ENCODE assay signal across 12 cellular contexts in the genomic region with DNA sequence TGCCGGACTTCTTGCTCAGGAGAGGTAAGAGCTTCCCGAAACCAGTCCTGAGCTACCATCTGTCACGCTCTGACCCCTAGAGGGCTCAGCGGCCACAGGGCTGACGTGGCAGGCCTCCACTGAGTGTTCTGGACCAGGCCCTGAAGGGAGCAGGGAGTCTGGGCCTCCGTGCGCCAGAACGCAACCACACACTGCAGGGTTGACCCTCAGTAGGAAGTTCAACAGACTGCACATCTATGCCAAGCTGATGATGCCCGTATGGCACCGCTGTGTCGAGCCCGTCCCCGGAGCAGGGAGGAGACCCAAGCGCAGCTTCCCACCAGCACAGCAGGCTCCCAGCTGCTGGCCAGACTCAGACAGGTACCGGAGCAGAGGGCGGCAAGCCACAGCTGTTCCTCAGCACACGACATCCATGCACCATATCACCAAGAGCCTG. TPM values are rescaled to one million over a fixed set of nuclear protein-coding genes. Genes with fewer than 3 reads are reported as not detected.
DNase-seq lines count a peak whose midpoint lies in the region; ATAC-seq, FAIRE-seq and TF ChIP-seq lines count a peak whose summit lies in the region.
"Had no signal": no experiment of that assay in that cellular context is flagged by ENCODE, and none has a peak within 500 bp of the region (broad histone marks: within the 10 kb centered on the region; RNA-seq: fewer than 3 reads in every experiment).

No MANE protein-coding gene starts in this region.

- TF ChIP-seq CTCF in H1 (IDR thresholded peaks at IDR 0.05; ENCODE audit: control extremely low read depth in 1 of 3, insufficient read depth in 1 of 3, low read depth in 1 of 3, low read length in 3 of 3) (peak in 2 of 3 experiments; percentile 45 to 50; a peak in 3 of 4 replicates), A673 (conservative IDR thresholded peaks at IDR 0.05; ENCODE audit: low read depth, low read length) (no peak)

- no peaks in the 10 kb centered on the region for H4K20me1 ChIP-seq in H1 (replicated peaks in 1 of 2; ENCODE audit: control insufficient read depth in 1 of 2, insufficient read depth in 2 of 2, low read length in 2 of 2)

- H4K91ac ChIP-seq in H1 (replicated peaks; ENCODE audit: insufficient read length, low read length), result no peak overlapping the region

- ATAC-seq in HG02623 (IDR thresholded peaks at IDR 0.05; ENCODE audit: unreplicated experiment), result no peak

- no peak overlapping the region for H2BK5ac ChIP-seq in H1 (ENCODE audit: low read depth, low read length)

- H3K4ac ChIP-seq in H1 (replicated peaks; ENCODE audit: insufficient read length, low read depth, low read length), result no peak overlapping the region

- H4K5ac ChIP-seq in H1 (ENCODE audit: insufficient read length, low read depth, low read length), result no peak overlapping the region

- peaks cover 0 to 4% (median 0%) of the 10 kb centered on the region in 4 experiments; a peak in 1 of 7 replicates for H3K4me1 ChIP-seq in H1 (replicated peaks in 1 of 4; ENCODE audit: control insufficient read depth in 3 of 4, insufficient read depth in 4 of 4, low read length in 3 of 4)
- H3K4me1 ChIP-seq in A673 (ENCODE audit: insufficient read depth, low read length, poor library complexity, severe bottlenecking), result no peaks in the 10 kb centered on the region
- H3K4me1 ChIP-seq: Caco-2 had no signal

- no peak overlapping the region for H3K9ac ChIP-seq in H1 (replicated peaks in 1 of 4; ENCODE audit: extremely low read depth in 1 of 4, low read depth in 3 of 4, low read length in 3 of 4)

- no peak for TF ChIP-seq EP300 in H1 (IDR thresholded peaks at IDR 0.05; ENCODE audit: borderline replicate concordance in 1 of 2, low read depth in 2 of 2, low read length in 2 of 2)

- no peak for TF ChIP-seq POLR2A in H1 (IDR thresholded peaks at IDR 0.05; ENCODE audit: control extremely low read depth in 1 of 2, low read depth in 2 of 2, low read length in 2 of 2)

- H3K36me3 ChIP-seq in H1 (ENCODE audit: control insufficient read depth in 2 of 4, insufficient read depth in 4 of 4, low read length in 3 of 4), result no peaks in the 10 kb centered on the region
- H3K36me3 ChIP-seq in A673 (ENCODE audit: insufficient read depth, low read length, poor library complexity, severe bottlenecking), result no peaks in the 10 kb centered on the region

- intact Hi-C loops in posterior cingulate gyrus (cut with DNase I) (no loop called here), A673 (cut with micrococcal nuclease; ENCODE audit: unreplicated experiment) (no loop called here)

- BruUV-seq in A673 (replicated peaks; lab: Mats Ljungman, UMichigan), result no TSS peak

- POLR2A ChIA-PET in H1 (lab: Charles Lee; ENCODE audit: partially characterized antibody) (no interaction called here), A673 (lab: Charles Lee; ENCODE audit: low non-redundant PET) (no interaction called here)

- no peak overlapping the region for H2AFZ ChIP-seq in H1 (ENCODE audit: low read length)

- DNase-seq in ELR (ENCODE audit: low read depth) (peak; percentile 24), NCI-H1694 (lab: John Stamatoyannopoulos, UW) (peak; percentile 58), H1 (ENCODE audit: low read depth in 1 of 2, low spot score in 2 of 2) (peak in 1 of 2 experiments; percentile 48), posterior cingulate gyrus (peak in 8 of 10 donors; percentile 1 to 82 (median 8)), NOMO-1 treated with dmso at 0.1 percent for 144 hours (lab: John Stamatoyannopoulos, UW; ENCODE audit: unreplicated experiment) (no peak), A673 (ENCODE audit: low spot score) (no peak), DMS153 (lab: John Stamatoyannopoulos, UW) (no peak)
- DNase-seq: erythroblast, NCI-H2081 had no signal

- no peak overlapping the region for H2BK15ac ChIP-seq in H1 (ENCODE audit: low read length)

- no peaks in the 10 kb centered on the region for H3K23me2 ChIP-seq in H1 (ENCODE audit: low read depth, low read length)

- no peak overlapping the region for H2BK12ac ChIP-seq in H1 (ENCODE audit: low read depth, low read length)

- H2BK120ac ChIP-seq in H1 (replicated peaks; ENCODE audit: low read depth, low read length), result no peak overlapping the region

- H2BK20ac ChIP-seq in H1 (ENCODE audit: low read length), result no peak overlapping the region

- H3K56ac ChIP-seq in H1 (replicated peaks; ENCODE audit: insufficient read length, low read depth, low read length), result no peak overlapping the region

- CTCF ChIA-PET in H1 (lab: Charles Lee; ENCODE audit: partially characterized antibody), result interaction anchor here (0.7 to 4.3 kb wide), 10 partner anchors 8 to 140 kb away, joined by 3 to 22 read pairs (median 4); no protein-coding TSS in a partner anchor
- CTCF ChIA-PET in A673 (lab: Charles Lee), result no interaction called here

- no peaks in the 10 kb centered on the region for H3K9me3 ChIP-seq in H1 (ENCODE audit: insufficient read depth in 2 of 2, low read depth in 1 of 2, low read length in 1 of 2)
- H3K9me3 ChIP-seq in A673 (ENCODE audit: low read depth, low read length, poor library complexity, severe bottlenecking), result no peaks in the 10 kb centered on the region
- H3K9me3 ChIP-seq: Caco-2 had no signal

- no peaks in the 10 kb centered on the region for H3K27me3 ChIP-seq in H1 (replicated peaks in 1 of 4; ENCODE audit: control insufficient read depth in 3 of 4, extremely low read depth in 1 of 4, insufficient read depth in 3 of 4, low read length in 3 of 4)
- no peaks in the 10 kb centered on the region for H3K27me3 ChIP-seq in A673 (replicated peaks; ENCODE audit: insufficient read depth, low read depth, low read length, poor library complexity)

- no peak overlapping the region for H3K18ac ChIP-seq in H1 (ENCODE audit: extremely low read depth, low read length)

- H3K4me2 ChIP-seq in H1 (ENCODE audit: insufficient read depth in 1 of 2, low read depth in 2 of 2, low read length in 2 of 2), result no peak overlapping the region

- no peaks in the 10 kb centered on the region for H3K79me1 ChIP-seq in H1 (ENCODE audit: low read depth, low read length)

- H2AK5ac ChIP-seq in H1 (ENCODE audit: low read depth, low read length), result no peak overlapping the region

- peak; percentile 42 to 55 for TF ChIP-seq RAD21 in H1 (IDR thresholded peaks at IDR 0.05 in 1 of 2, conservative IDR thresholded peaks at IDR 0.05 in 1 of 2; ENCODE audit: low read depth in 2 of 2, low read length in 2 of 2)

- H3K23ac ChIP-seq in H1 (ENCODE audit: insufficient read length), result no peak overlapping the region

- H3K4me3 ChIP-seq in H1 (ENCODE audit: extremely low read depth in 1 of 4, insufficient read depth in 2 of 4, low read depth in 3 of 4, low read length in 4 of 4) (no peak overlapping the region), A673 (ENCODE audit: low read depth, low read length, poor library complexity, severe bottlenecking) (no peak overlapping the region)

- H3K14ac ChIP-seq in H1 (ENCODE audit: insufficient read length), result no peak overlapping the region

- no peaks in the 10 kb centered on the region for H3K79me2 ChIP-seq in H1 (ENCODE audit: control insufficient read depth in 1 of 2, insufficient read depth in 2 of 2, low read length in 2 of 2)

- H3K27ac ChIP-seq in H1 (ENCODE audit: low read depth, low read length) (no peak overlapping the region), A673 (ENCODE audit: low read depth, low read length, poor library complexity, severe bottlenecking) (no peak overlapping the region)

- FAIRE-seq in H1 (lab: Jason Lieb, UNC), result no peak
- FAIRE-seq: GM12892 had no signal

- H4K8ac ChIP-seq in H1 (ENCODE audit: extremely low read depth, insufficient read depth, low read length), result no peak overlapping the region

- 88% methylated on average over 17 of the region's 17 CpGs; no CpG with 5 or more reads in 1 of the 2 experiments for WGBS in H1 (ENCODE audit: extremely low coverage in 1 of 2, insufficient coverage in 1 of 2, insufficient read length in 1 of 2, insufficient replicate concordance in 2 of 2, low coverage in 1 of 2, low lambda C conversion rate in 2 of 2, missing lambda C conversion rate in 1 of 2), 2 experiments

TF ChIP-seq in H1, 55 proteins besides CTCF, POLR2A, EP300 and RAD21:
- TF ChIP-seq POLR2AphosphoS5 (IDR thresholded peaks at IDR 0.05; ENCODE audit: low read depth, low read length) (no peak), POU5F1 (IDR thresholded peaks at IDR 0.05; ENCODE audit: low read depth, low read length) (no peak), HDAC6 (IDR thresholded peaks at IDR 0.05; ENCODE audit: low read depth, low read length) (no peak), GABPA (IDR thresholded peaks at IDR 0.05; ENCODE audit: borderline replicate concordance, insufficient read depth, low read length) (no peak), MAFK (IDR thresholded peaks at IDR 0.05; ENCODE audit: low read depth, low read length) (no peak), JUN (IDR thresholded peaks at IDR 0.05; ENCODE audit: low read depth, low read length) (no peak), SRF (IDR thresholded peaks at IDR 0.05; ENCODE audit: low read depth, low read length) (no peak)

RNA-seq across cellular contexts. Expression of a gene that starts 39.2 kb away (rescaled TPM):
- 0.15 and 0.17 TPM in 2 replicates for total RNA-seq in H1 (2021; fragmentation: NEBNext Ultra II Directional; extraction: Animal tissue kit (Norgen Biotek cat#: 25700))
- polyA plus RNA-seq in H1 (2011; rRNA removed), result 0.05 and 0.14 TPM in 2 replicates
- 0.39 TPM for polyA plus RNA-seq in H1 (2011; cell fraction: cytosol; rRNA removed)
- 0.23 TPM for polyA plus RNA-seq in H1 (2011; cell fraction: nucleus; rRNA removed)
- 0.04 to 0.09 TPM (median 0.09 TPM) in 3 of 4 replicates, not detected in the other for polyA plus RNA-seq in H1 (2012, experiment 1 of 2)
- not detected for polyA plus RNA-seq in H1 (2012, experiment 2 of 2)
- polyA plus RNA-seq in H1 (2013, experiment 1 of 2), result 0.02 TPM
- polyA plus RNA-seq in H1 (2013, experiment 2 of 2), result 0.02 TPM
- not detected in 2 replicates for polyA minus RNA-seq in H1 (2011; rRNA and poly(A)+ RNA removed)
- polyA minus RNA-seq in H1 (2011; cell fraction: cytosol; rRNA and poly(A)+ RNA removed), result not detected
- not detected for polyA minus RNA-seq in H1 (2011; cell fraction: nucleus; rRNA and poly(A)+ RNA removed)
- total RNA-seq in A673 (2021), result 0.13 and 0.42 TPM in 2 replicates
- total RNA-seq: Caco-2 had no signal

Comparison
In these comparisons a context has a peak if more than half of its experiments do, and no peak if none do; other contexts are left out.
1. DNase-seq: peak in ELR (single experiment), NCI-H1694 (single experiment) and posterior cingulate gyrus (8 of 10); none in NOMO-1 treated with dmso at 0.1 percent for 144 hours (single experiment), A673 (single experiment) and DMS153 (single experiment).